ENCODE assay signal across 1 cellular context in the genomic region with DNA sequence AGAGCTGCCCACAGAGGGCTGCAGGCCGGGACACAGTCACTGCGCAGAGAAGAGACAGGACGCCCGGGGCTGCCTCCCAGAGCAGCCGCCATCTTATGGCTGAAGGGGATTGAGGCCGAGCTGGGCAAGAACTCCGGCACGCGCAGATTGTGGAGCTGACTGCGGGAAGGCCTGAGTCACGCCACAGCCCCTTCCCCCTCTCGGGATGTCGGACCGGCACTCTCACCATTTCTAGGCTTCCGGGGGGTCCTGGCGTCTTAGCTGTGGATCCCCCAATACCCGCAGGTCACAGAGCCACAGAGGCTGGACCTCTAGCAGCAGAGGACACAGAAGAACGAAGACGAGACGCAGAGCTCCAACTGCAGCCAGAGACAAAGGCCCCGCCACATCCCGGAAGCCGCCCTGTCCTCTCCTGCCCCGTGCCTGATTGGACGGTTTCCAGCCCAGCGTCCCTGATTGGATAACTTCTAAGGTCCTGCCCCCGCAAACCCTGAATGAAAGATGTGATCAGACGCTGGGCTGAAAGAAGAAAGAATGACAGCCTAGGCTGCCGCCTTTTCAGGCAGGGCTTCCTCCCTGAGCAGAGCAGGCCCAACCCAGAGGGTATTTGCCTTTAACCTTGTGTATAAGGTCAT.
TF ChIP-seq lines count a peak whose summit lies in the region.

A gene (minus strand): TSS at position 373 of the 635 bp plus-strand sequence. CDS start 144 bp downstream, at position 229.

TF ChIP-seq in K562, 482 proteins besides CTCF, POLR2A, EP300 and RAD21 (continued from another document and continues in another):
- no peak for TF ChIP-seq RBM17 (IDR thresholded peaks at IDR 0.05; ENCODE audit: borderline replicate concordance, low read depth, low read length)
- TF ChIP-seq, protein P1, sequence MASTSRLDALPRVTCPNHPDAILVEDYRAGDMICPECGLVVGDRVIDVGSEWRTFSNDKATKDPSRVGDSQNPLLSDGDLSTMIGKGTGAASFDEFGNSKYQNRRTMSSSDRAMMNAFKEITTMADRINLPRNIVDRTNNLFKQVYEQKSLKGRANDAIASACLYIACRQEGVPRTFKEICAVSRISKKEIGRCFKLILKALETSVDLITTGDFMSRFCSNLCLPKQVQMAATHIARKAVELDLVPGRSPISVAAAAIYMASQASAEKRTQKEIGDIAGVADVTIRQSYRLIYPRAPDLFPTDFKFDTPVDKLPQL (IDR thresholded peaks at IDR 0.05; ENCODE audit: extremely low read depth, insufficient read length) = no peak
- TF ChIP-seq, protein P2, sequence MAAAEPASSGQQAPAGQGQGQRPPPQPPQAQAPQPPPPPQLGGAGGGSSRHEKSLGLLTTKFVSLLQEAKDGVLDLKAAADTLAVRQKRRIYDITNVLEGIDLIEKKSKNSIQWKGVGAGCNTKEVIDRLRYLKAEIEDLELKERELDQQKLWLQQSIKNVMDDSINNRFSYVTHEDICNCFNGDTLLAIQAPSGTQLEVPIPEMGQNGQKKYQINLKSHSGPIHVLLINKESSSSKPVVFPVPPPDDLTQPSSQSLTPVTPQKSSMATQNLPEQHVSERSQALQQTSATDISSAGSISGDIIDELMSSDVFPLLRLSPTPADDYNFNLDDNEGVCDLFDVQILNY (CRISPR knock-in tag; IDR thresholded peaks at IDR 0.05) = no peak
- TF ChIP-seq, protein P3, sequence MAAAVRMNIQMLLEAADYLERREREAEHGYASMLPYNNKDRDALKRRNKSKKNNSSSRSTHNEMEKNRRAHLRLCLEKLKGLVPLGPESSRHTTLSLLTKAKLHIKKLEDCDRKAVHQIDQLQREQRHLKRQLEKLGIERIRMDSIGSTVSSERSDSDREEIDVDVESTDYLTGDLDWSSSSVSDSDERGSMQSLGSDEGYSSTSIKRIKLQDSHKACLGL (CRISPR knock-in tag; IDR thresholded peaks at IDR 0.05; ENCODE audit: borderline replicate concordance, poor library complexity, severe bottlenecking) = no peak
- TF ChIP-seq, protein P4, sequence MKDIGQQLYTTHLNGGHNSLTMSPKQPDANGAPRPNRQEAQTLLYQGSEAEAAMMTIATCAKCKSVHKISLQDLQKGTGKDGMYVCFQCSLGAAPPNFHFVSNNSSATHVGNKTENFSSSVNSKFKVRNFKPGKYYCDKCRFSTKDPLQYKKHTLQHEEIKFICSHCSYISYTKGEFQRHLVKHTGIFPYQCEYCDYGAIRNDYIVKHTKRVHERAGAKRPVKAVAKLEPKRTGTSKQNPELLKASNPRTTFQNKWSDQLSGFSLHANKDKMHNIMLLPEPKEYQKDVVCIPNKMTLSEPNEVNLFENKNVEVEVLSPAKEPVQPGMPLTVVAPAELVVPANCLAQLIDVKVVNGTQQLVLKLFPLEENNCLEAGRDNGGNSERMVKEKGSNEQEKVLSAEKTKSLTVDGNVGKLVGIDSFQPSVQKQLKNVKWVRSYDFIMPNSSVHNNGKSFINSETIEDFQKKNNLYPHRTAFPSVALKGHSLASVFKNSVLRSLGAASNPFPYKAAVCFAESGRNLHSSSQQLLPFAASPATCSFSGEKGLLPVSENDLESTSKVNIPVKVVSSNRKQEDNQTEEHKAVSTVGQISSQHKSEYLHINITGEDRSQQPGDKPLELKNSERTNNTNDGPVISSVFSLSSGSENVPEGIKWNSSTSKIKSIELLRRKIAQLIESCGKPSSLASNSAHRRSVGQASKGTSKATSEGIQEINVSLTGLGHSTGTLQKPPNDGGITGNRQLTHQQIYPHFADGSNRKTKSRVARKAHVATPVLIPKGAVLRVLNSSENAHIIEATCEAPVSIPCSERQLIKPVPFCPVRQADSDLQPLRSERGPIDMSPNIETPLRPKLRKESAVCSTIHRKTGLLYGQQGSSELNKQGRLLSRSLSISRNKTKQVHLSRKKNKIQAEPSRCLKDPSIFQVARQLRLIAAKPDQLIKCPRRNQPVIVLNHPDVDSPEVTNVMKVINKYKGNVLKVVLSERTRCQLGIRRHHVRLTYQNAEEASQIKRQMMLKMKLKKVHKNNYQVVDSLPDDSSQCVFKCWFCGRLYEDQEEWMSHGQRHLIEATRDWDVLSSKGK (CRISPR knock-in tag; IDR thresholded peaks at IDR 0.05) = no peak
- TF ChIP-seq LCOR (CRISPR knock-in tag; IDR thresholded peaks at IDR 0.05) = no peak
- no peak for TF ChIP-seq KLF13 (tag; IDR thresholded peaks at IDR 0.05; ENCODE audit: borderline replicate concordance, low read depth)
- TF ChIP-seq TCFL5 (CRISPR knock-in tag; conservative IDR thresholded peaks at IDR 0.05) = no peak
- no peak for TF ChIP-seq KDM2B (CRISPR knock-in tag; IDR thresholded peaks at IDR 0.05)
- no peak for TF ChIP-seq HOXB6 (CRISPR knock-in tag; IDR thresholded peaks at IDR 0.05; ENCODE audit: borderline replicate concordance)
- TF ChIP-seq, protein P5, sequence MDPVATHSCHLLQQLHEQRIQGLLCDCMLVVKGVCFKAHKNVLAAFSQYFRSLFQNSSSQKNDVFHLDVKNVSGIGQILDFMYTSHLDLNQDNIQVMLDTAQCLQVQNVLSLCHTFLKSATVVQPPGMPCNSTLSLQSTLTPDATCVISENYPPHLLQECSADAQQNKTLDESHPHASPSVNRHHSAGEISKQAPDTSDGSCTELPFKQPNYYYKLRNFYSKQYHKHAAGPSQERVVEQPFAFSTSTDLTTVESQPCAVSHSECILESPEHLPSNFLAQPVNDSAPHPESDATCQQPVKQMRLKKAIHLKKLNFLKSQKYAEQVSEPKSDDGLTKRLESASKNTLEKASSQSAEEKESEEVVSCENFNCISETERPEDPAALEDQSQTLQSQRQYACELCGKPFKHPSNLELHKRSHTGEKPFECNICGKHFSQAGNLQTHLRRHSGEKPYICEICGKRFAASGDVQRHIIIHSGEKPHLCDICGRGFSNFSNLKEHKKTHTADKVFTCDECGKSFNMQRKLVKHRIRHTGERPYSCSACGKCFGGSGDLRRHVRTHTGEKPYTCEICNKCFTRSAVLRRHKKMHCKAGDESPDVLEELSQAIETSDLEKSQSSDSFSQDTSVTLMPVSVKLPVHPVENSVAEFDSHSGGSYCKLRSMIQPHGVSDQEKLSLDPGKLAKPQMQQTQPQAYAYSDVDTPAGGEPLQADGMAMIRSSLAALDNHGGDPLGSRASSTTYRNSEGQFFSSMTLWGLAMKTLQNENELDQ (CRISPR knock-in tag; IDR thresholded peaks at IDR 0.05; ENCODE audit: borderline replicate concordance) = no peak
- TF ChIP-seq, protein P6, sequence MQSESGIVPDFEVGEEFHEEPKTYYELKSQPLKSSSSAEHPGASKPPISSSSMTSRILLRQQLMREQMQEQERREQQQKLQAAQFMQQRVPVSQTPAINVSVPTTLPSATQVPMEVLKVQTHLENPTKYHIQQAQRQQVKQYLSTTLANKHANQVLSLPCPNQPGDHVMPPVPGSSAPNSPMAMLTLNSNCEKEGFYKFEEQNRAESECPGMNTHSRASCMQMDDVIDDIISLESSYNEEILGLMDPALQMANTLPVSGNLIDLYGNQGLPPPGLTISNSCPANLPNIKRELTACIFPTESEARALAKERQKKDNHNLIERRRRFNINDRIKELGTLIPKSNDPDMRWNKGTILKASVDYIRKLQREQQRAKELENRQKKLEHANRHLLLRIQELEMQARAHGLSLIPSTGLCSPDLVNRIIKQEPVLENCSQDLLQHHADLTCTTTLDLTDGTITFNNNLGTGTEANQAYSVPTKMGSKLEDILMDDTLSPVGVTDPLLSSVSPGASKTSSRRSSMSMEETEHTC (IDR thresholded peaks at IDR 0.05) = no peak
- TF ChIP-seq, protein P7, sequence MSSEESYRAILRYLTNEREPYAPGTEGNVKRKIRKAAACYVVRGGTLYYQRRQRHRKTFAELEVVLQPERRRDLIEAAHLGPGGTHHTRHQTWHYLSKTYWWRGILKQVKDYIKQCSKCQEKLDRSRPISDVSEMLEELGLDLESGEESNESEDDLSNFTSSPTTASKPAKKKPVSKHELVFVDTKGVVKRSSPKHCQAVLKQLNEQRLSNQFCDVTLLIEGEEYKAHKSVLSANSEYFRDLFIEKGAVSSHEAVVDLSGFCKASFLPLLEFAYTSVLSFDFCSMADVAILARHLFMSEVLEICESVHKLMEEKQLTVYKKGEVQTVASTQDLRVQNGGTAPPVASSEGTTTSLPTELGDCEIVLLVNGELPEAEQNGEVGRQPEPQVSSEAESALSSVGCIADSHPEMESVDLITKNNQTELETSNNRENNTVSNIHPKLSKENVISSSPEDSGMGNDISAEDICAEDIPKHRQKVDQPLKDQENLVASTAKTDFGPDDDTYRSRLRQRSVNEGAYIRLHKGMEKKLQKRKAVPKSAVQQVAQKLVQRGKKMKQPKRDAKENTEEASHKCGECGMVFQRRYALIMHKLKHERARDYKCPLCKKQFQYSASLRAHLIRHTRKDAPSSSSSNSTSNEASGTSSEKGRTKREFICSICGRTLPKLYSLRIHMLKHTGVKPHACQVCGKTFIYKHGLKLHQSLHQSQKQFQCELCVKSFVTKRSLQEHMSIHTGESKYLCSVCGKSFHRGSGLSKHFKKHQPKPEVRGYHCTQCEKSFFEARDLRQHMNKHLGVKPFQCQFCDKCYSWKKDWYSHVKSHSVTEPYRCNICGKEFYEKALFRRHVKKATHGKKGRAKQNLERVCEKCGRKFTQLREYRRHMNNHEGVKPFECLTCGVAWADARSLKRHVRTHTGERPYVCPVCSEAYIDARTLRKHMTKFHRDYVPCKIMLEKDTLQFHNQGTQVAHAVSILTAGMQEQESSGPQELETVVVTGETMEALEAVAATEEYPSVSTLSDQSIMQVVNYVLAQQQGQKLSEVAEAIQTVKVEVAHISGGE (CRISPR knock-in tag; IDR thresholded peaks at IDR 0.05) = no peak
- TF ChIP-seq, protein P8, sequence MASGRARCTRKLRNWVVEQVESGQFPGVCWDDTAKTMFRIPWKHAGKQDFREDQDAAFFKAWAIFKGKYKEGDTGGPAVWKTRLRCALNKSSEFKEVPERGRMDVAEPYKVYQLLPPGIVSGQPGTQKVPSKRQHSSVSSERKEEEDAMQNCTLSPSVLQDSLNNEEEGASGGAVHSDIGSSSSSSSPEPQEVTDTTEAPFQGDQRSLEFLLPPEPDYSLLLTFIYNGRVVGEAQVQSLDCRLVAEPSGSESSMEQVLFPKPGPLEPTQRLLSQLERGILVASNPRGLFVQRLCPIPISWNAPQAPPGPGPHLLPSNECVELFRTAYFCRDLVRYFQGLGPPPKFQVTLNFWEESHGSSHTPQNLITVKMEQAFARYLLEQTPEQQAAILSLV (tag; IDR thresholded peaks at IDR 0.05) = no peak
- peak; percentile 57 for TF ChIP-seq CHD2 (IDR thresholded peaks at IDR 0.05; ENCODE audit: low read depth, low read length)
- no peak for TF ChIP-seq PYGO2 (tag; IDR thresholded peaks at IDR 0.05)
- TF ChIP-seq, protein P9, sequence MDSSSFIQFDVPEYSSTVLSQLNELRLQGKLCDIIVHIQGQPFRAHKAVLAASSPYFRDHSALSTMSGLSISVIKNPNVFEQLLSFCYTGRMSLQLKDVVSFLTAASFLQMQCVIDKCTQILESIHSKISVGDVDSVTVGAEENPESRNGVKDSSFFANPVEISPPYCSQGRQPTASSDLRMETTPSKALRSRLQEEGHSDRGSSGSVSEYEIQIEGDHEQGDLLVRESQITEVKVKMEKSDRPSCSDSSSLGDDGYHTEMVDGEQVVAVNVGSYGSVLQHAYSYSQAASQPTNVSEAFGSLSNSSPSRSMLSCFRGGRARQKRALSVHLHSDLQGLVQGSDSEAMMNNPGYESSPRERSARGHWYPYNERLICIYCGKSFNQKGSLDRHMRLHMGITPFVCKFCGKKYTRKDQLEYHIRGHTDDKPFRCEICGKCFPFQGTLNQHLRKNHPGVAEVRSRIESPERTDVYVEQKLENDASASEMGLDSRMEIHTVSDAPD (CRISPR knock-in tag; IDR thresholded peaks at IDR 0.05) = no peak
- TF ChIP-seq BCL6 (CRISPR knock-in tag; IDR thresholded peaks at IDR 0.05) = no peak
- no peak for TF ChIP-seq NCOA1 (IDR thresholded peaks at IDR 0.05; ENCODE audit: low read depth)
- no peak for TF ChIP-seq SRSF3 (IDR thresholded peaks at IDR 0.05; ENCODE audit: insufficient read depth, low read length)
- TF ChIP-seq, protein P10, sequence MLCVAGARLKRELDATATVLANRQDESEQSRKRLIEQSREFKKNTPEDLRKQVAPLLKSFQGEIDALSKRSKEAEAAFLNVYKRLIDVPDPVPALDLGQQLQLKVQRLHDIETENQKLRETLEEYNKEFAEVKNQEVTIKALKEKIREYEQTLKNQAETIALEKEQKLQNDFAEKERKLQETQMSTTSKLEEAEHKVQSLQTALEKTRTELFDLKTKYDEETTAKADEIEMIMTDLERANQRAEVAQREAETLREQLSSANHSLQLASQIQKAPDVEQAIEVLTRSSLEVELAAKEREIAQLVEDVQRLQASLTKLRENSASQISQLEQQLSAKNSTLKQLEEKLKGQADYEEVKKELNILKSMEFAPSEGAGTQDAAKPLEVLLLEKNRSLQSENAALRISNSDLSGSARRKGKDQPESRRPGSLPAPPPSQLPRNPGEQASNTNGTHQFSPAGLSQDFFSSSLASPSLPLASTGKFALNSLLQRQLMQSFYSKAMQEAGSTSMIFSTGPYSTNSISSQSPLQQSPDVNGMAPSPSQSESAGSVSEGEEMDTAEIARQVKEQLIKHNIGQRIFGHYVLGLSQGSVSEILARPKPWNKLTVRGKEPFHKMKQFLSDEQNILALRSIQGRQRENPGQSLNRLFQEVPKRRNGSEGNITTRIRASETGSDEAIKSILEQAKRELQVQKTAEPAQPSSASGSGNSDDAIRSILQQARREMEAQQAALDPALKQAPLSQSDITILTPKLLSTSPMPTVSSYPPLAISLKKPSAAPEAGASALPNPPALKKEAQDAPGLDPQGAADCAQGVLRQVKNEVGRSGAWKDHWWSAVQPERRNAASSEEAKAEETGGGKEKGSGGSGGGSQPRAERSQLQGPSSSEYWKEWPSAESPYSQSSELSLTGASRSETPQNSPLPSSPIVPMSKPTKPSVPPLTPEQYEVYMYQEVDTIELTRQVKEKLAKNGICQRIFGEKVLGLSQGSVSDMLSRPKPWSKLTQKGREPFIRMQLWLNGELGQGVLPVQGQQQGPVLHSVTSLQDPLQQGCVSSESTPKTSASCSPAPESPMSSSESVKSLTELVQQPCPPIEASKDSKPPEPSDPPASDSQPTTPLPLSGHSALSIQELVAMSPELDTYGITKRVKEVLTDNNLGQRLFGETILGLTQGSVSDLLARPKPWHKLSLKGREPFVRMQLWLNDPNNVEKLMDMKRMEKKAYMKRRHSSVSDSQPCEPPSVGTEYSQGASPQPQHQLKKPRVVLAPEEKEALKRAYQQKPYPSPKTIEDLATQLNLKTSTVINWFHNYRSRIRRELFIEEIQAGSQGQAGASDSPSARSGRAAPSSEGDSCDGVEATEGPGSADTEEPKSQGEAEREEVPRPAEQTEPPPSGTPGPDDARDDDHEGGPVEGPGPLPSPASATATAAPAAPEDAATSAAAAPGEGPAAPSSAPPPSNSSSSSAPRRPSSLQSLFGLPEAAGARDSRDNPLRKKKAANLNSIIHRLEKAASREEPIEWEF (CRISPR knock-in tag; IDR thresholded peaks at IDR 0.05) = no peak
- TF ChIP-seq, protein P11, sequence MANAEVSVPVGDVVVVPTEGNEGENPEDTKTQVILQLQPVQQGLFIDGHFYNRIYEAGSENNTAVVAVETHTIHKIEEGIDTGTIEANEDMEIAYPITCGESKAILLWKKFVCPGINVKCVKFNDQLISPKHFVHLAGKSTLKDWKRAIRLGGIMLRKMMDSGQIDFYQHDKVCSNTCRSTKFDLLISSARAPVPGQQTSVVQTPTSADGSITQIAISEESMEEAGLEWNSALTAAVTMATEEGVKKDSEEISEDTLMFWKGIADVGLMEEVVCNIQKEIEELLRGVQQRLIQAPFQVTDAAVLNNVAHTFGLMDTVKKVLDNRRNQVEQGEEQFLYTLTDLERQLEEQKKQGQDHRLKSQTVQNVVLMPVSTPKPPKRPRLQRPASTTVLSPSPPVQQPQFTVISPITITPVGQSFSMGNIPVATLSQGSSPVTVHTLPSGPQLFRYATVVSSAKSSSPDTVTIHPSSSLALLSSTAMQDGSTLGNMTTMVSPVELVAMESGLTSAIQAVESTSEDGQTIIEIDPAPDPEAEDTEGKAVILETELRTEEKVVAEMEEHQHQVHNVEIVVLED (CRISPR knock-in tag; IDR thresholded peaks at IDR 0.05) = no peak
- TF ChIP-seq ZNF274 (IDR thresholded peaks at IDR 0.05; ENCODE audit: borderline replicate concordance, low read depth, low read length) = no peak
- TF ChIP-seq CBX2 (IDR thresholded peaks at IDR 0.05; ENCODE audit: insufficient read depth, low read length, poor library complexity, severe bottlenecking) = no peak
- peak; percentile 70; the same call in 1 of the 2 replicates for TF ChIP-seq POLR2AphosphoS5 (IDR thresholded peaks at IDR 0.05; ENCODE audit: control insufficient read depth, insufficient read depth, low read depth, low read length)
